4 cellular contexts compared by ENCODE assay signal in the genomic region with DNA sequence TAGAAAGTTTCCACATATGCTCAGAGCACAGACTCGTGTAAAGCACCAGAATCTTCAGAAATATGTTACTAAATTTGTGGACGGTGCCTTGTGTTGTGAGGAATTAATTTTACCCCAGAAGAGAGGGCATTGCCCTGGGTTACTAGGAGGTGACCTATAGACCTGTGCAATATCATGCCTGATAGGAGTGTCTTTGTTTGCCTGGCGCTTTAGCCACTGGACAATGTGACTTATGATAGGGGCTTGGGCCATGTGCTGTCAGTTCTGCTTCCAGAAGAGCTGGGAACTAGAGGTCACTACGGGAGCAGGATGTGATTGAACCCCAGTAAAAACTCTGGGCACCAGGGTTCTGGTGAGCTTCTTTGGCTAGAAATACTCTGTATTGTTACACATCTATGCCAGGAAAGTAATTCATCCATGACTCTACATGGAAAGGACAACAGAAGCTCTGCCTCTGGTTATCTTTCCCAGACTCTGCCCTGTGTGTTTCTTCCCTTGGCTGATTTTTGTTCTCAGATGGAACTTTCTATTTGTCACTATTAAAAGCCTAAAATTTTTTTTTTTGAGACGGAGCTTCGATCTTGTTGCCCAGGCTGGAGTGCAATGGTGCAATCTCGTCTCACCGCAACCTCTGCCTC.
TF ChIP-seq lines count a peak whose summit lies in the region.

No MANE protein-coding gene starts in this region.

TF ChIP-seq in SK-N-SH, 30 proteins besides CTCF, POLR2A, EP300 and RAD21 (continued from another document and continues in another):
- TF ChIP-seq SIN3A (IDR thresholded peaks at IDR 0.05; ENCODE audit: borderline replicate concordance, low read depth, low read length) (no peak), GATA2 (CRISPR knock-in tag; IDR thresholded peaks at IDR 0.05) (no peak), CHD2 (IDR thresholded peaks at IDR 0.05; ENCODE audit: low read length, partially characterized antibody) (no peak), JUND (IDR thresholded peaks at IDR 0.05) (no peak), NFIC (IDR thresholded peaks at IDR 0.05; ENCODE audit: borderline replicate concordance) (no peak), GABPA (IDR thresholded peaks at IDR 0.05; ENCODE audit: low read depth) (no peak), MEF2A (IDR thresholded peaks at IDR 0.05; ENCODE audit: borderline replicate concordance, low read depth) (no peak)
- TF ChIP-seq, protein P1, sequence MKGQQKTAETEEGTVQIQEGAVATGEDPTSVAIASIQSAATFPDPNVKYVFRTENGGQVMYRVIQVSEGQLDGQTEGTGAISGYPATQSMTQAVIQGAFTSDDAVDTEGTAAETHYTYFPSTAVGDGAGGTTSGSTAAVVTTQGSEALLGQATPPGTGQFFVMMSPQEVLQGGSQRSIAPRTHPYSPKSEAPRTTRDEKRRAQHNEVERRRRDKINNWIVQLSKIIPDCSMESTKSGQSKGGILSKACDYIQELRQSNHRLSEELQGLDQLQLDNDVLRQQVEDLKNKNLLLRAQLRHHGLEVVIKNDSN (IDR thresholded peaks at IDR 0.05; ENCODE audit: borderline replicate concordance, low read depth): no peak
- TF ChIP-seq, protein P2, sequence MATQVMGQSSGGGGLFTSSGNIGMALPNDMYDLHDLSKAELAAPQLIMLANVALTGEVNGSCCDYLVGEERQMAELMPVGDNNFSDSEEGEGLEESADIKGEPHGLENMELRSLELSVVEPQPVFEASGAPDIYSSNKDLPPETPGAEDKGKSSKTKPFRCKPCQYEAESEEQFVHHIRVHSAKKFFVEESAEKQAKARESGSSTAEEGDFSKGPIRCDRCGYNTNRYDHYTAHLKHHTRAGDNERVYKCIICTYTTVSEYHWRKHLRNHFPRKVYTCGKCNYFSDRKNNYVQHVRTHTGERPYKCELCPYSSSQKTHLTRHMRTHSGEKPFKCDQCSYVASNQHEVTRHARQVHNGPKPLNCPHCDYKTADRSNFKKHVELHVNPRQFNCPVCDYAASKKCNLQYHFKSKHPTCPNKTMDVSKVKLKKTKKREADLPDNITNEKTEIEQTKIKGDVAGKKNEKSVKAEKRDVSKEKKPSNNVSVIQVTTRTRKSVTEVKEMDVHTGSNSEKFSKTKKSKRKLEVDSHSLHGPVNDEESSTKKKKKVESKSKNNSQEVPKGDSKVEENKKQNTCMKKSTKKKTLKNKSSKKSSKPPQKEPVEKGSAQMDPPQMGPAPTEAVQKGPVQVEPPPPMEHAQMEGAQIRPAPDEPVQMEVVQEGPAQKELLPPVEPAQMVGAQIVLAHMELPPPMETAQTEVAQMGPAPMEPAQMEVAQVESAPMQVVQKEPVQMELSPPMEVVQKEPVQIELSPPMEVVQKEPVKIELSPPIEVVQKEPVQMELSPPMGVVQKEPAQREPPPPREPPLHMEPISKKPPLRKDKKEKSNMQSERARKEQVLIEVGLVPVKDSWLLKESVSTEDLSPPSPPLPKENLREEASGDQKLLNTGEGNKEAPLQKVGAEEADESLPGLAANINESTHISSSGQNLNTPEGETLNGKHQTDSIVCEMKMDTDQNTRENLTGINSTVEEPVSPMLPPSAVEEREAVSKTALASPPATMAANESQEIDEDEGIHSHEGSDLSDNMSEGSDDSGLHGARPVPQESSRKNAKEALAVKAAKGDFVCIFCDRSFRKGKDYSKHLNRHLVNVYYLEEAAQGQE (IDR thresholded peaks at IDR 0.05; ENCODE audit: low read depth, low read length): no peak

TF ChIP-seq in SK-N-SH treated with all-trans-retinoic acid at 6 μM for 48 hours, 23 proteins besides CTCF, POLR2A, EP300 and RAD21 (continued from another document):
- TF ChIP-seq ZNF565 (CRISPR knock-in tag; conservative IDR thresholded peaks at IDR 0.05; ENCODE audit: low read depth) (no peak), ISL1 (CRISPR knock-in tag; IDR thresholded peaks at IDR 0.05) (no peak), GLIS3 (CRISPR knock-in tag; IDR thresholded peaks at IDR 0.05) (no peak)

TF ChIP-seq in endothelial cell of umbilical vein, 7 proteins besides CTCF, POLR2A, EP300 and RAD21 (continued from another document):
- TF ChIP-seq GATA2 (IDR thresholded peaks at IDR 0.05; ENCODE audit: insufficient read depth, insufficient read length, low read depth, low read length) (no peak), POLR2AphosphoS5 (IDR thresholded peaks at IDR 0.05; ENCODE audit: insufficient read depth, low read depth, low read length) (no peak), JUN (IDR thresholded peaks at IDR 0.05; ENCODE audit: borderline replicate concordance, insufficient read depth, insufficient read length, low read depth) (no peak), FOS (IDR thresholded peaks at IDR 0.05; ENCODE audit: borderline replicate concordance, insufficient read depth, low read length) (no peak), MYC (IDR thresholded peaks at IDR 0.05; ENCODE audit: low read depth, low read length) (no peak)

TF ChIP-seq in liver, 16 proteins besides CTCF, POLR2A, EP300 and RAD21 (continued from another document):
- TF ChIP-seq, protein P3, sequence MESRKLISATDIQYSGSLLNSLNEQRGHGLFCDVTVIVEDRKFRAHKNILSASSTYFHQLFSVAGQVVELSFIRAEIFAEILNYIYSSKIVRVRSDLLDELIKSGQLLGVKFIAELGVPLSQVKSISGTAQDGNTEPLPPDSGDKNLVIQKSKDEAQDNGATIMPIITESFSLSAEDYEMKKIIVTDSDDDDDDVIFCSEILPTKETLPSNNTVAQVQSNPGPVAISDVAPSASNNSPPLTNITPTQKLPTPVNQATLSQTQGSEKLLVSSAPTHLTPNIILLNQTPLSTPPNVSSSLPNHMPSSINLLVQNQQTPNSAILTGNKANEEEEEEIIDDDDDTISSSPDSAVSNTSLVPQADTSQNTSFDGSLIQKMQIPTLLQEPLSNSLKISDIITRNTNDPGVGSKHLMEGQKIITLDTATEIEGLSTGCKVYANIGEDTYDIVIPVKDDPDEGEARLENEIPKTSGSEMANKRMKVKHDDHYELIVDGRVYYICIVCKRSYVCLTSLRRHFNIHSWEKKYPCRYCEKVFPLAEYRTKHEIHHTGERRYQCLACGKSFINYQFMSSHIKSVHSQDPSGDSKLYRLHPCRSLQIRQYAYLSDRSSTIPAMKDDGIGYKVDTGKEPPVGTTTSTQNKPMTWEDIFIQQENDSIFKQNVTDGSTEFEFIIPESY (IDR thresholded peaks at IDR 0.05): no peak
- TF ChIP-seq SP1 (IDR thresholded peaks at IDR 0.05) (peak; percentile 83), JUND (IDR thresholded peaks at IDR 0.05) (peak; percentile 49 to 68), NR2F2 (IDR thresholded peaks at IDR 0.05) (peak; percentile 76), EGR1 (IDR thresholded peaks at IDR 0.05; ENCODE audit: low read depth in 2 of 2) (peak in 1 of 2 donors; percentile 42), HNF4G (IDR thresholded peaks at IDR 0.05) (peak; percentile 73), FOXA1 (IDR thresholded peaks at IDR 0.05) (peak; percentile 34), YY1 (IDR thresholded peaks at IDR 0.05) (no peak), FOXA2 (IDR thresholded peaks at IDR 0.05) (peak; percentile 40), GABPA (IDR thresholded peaks at IDR 0.05 in 1 of 2, conservative IDR thresholded peaks at IDR 0.05 in 1 of 2) (no peak)
- TF ChIP-seq, protein P4, sequence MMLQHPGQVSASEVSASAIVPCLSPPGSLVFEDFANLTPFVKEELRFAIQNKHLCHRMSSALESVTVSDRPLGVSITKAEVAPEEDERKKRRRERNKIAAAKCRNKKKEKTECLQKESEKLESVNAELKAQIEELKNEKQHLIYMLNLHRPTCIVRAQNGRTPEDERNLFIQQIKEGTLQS (IDR thresholded peaks at IDR 0.05): peak; percentile 52
- TF ChIP-seq, protein P5, sequence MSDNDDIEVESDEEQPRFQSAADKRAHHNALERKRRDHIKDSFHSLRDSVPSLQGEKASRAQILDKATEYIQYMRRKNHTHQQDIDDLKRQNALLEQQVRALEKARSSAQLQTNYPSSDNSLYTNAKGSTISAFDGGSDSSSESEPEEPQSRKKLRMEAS (IDR thresholded peaks at IDR 0.05): peak; percentile 70
- TF ChIP-seq, protein P2 (IDR thresholded peaks at IDR 0.05): peak; percentile 10
